11 cellular contexts compared by ENCODE assay signal in genomic region chr6:105428342-105428957, GRCh38. TPM values are rescaled to one million over a fixed set of nuclear protein-coding genes. Genes with fewer than 3 reads are reported as not detected.
DNase-seq lines count a peak whose midpoint lies in the region; ATAC-seq and TF ChIP-seq lines count a peak whose summit lies in the region.
"Had no signal": no experiment of that assay in that cellular context is flagged by ENCODE, and none has a peak within 500 bp of the region (broad histone marks: within the 10 kb centered on the region; RNA-seq: fewer than 3 reads in every experiment).

No MANE protein-coding gene starts in this region.

- no peak overlapping the region for H2BK12ac ChIP-seq in mesenchymal stem cell (ENCODE audit: low read length in 2 of 2)

- H2AK5ac ChIP-seq in mesenchymal stem cell (ENCODE audit: low read length, severe bottlenecking): no peak overlapping the region

- DNase-seq in heart left ventricle: no peak
- DNase-seq in left ventricle myocardium inferior: no peak
- DNase-seq in dermis blood vessel endothelial cell: peak; percentile 42
- DNase-seq in mesenchymal stem cell: peak; percentile 62
- no peak for DNase-seq in vagina (ENCODE audit: extremely low spot score in 2 of 2)
- no peak for DNase-seq in GM20000 (ENCODE audit: low spot score)
- no peak for DNase-seq in UCSD-AML1 (lab: John Stamatoyannopoulos, UW; ENCODE audit: unreplicated experiment)
- DNase-seq in SKM-1 (lab: John Stamatoyannopoulos, UW; ENCODE audit: unreplicated experiment): no peak
- DNase-seq: 8988T; activated CD4-positive, alpha-beta memory T cell treated with anti-CD3 and anti-CD28 coated beads, Interleukin-2, amount 10 ng/mL, durations not matched to agents 7 days and 5 days had no signal

- H3K4me1 ChIP-seq in heart left ventricle (peaks cover 0 to 9% (median 0%) of the 10 kb centered on the region in 12 donors), left ventricle myocardium inferior (peaks cover 10% of the 10 kb centered on the region), mesenchymal stem cell (ENCODE audit: control insufficient read depth, insufficient read depth, low read depth, low read length) (peaks cover 10% of the 10 kb centered on the region), vagina (peaks cover 9% of the 10 kb centered on the region)

- H3K36me3 ChIP-seq in heart left ventricle: no peaks in the 10 kb centered on the region
- H3K36me3 ChIP-seq in left ventricle myocardium inferior: no peaks in the 10 kb centered on the region
- no peaks in the 10 kb centered on the region for H3K36me3 ChIP-seq in mesenchymal stem cell (ENCODE audit: control insufficient read depth in 1 of 2, insufficient read depth in 2 of 2, low read depth in 1 of 2, low read length in 2 of 2)
- no peaks in the 10 kb centered on the region for H3K36me3 ChIP-seq in vagina

- no peak overlapping the region for H3K23ac ChIP-seq in mesenchymal stem cell (ENCODE audit: low read length in 2 of 2)

- H4K8ac ChIP-seq in mesenchymal stem cell (ENCODE audit: low read length): peak overlapping the region; percentile 38

- H2BK5ac ChIP-seq in mesenchymal stem cell (ENCODE audit: low read depth, low read length, poor library complexity, severe bottlenecking): no peak overlapping the region

- H3K27me3 ChIP-seq in heart left ventricle (no peaks in the 10 kb centered on the region), left ventricle myocardium inferior (ENCODE audit: low read depth) (no peaks in the 10 kb centered on the region), mesenchymal stem cell (ENCODE audit: control insufficient read depth in 1 of 2, insufficient read depth in 1 of 2, low read length in 2 of 2) (peaks cover 0 to 2% of the 10 kb centered on the region in 2 experiments), vagina (no peaks in the 10 kb centered on the region)

- peak overlapping the region; percentile 56 for H3K9ac ChIP-seq in mesenchymal stem cell (ENCODE audit: low read length)

- TF ChIP-seq CTCF in heart left ventricle (IDR thresholded peaks at IDR 0.05): no peak
- TF ChIP-seq CTCF in left ventricle myocardium inferior (IDR thresholded peaks at IDR 0.05; ENCODE audit: borderline replicate concordance): no peak
- TF ChIP-seq CTCF in vagina (IDR thresholded peaks at IDR 0.05): no peak
- no peak for TF ChIP-seq CTCF in GM20000 (IDR thresholded peaks at IDR 0.05; ENCODE audit: extremely low read depth, missing control alignments)

- H3K27ac ChIP-seq in heart left ventricle (no peak overlapping the region), left ventricle myocardium inferior (replicated peaks) (no peak overlapping the region), mesenchymal stem cell (ENCODE audit: low read length, poor library complexity, severe bottlenecking) (peak overlapping the region; percentile 86), vagina (peak overlapping the region; percentile 56)

- H4K91ac ChIP-seq in mesenchymal stem cell (ENCODE audit: low read length): no peak overlapping the region

- H2BK15ac ChIP-seq in mesenchymal stem cell (ENCODE audit: low read depth, poor library complexity, severe bottlenecking): no peak overlapping the region

- no peak overlapping the region for H2BK120ac ChIP-seq in mesenchymal stem cell (ENCODE audit: low read depth, low read length)

- no peak overlapping the region for H3K4ac ChIP-seq in mesenchymal stem cell (ENCODE audit: low read depth in 1 of 2, low read length in 2 of 2)

- 55 to 68% (median 61%) methylated on average over 5 of the region's 5 CpGs for WGBS in heart left ventricle, 4 donors
- 29% methylated on average over 5 of the region's 5 CpGs for WGBS in mesenchymal stem cell

- intact Hi-C loops in heart left ventricle (cut with DNase I) (loop anchor here in 3 of 10 donors (5.0 to 10.0 kb wide), 3 partner anchors 341 to 1136 kb away; no protein-coding TSS in a partner anchor), left ventricle myocardium inferior (cut with micrococcal nuclease) (loop anchor here (10.0 kb wide), 1 partner anchor 344 kb away; no protein-coding TSS in a partner anchor), vagina (cut with DNase I) (no loop called here)

- H3K9me3 ChIP-seq in heart left ventricle: no peaks in the 10 kb centered on the region
- no peaks in the 10 kb centered on the region for H3K9me3 ChIP-seq in left ventricle myocardium inferior (replicated peaks)
- no peaks in the 10 kb centered on the region for H3K9me3 ChIP-seq in mesenchymal stem cell (ENCODE audit: control insufficient read depth, low read length)
- H3K9me3 ChIP-seq in vagina: no peaks in the 10 kb centered on the region

- H3K4me3 ChIP-seq in heart left ventricle (no peak overlapping the region), left ventricle myocardium inferior (no peak overlapping the region), mesenchymal stem cell (ENCODE audit: insufficient read depth in 1 of 2, low read depth in 1 of 2, low read length in 2 of 2) (peak overlapping the region in 1 of 2 experiments; percentile 6), vagina (no peak overlapping the region)

- H3K4me2 ChIP-seq in mesenchymal stem cell (ENCODE audit: low read length, poor library complexity, severe bottlenecking): no peak overlapping the region

- TF ChIP-seq POLR2A in heart left ventricle (IDR thresholded peaks at IDR 0.05) (no peak), vagina (IDR thresholded peaks at IDR 0.05) (no peak)

- no peak overlapping the region for H3K18ac ChIP-seq in mesenchymal stem cell (ENCODE audit: low read depth in 1 of 2, low read length in 2 of 2)

- no peak overlapping the region for H3K14ac ChIP-seq in mesenchymal stem cell (ENCODE audit: low read length in 2 of 2)

- H2AFZ ChIP-seq in mesenchymal stem cell (ENCODE audit: low read depth, low read length): no peak overlapping the region

- ATAC-seq in heart left ventricle: peak in 3 of 4 donors; percentile 36 to 41 (median 36)
- ATAC-seq: SK-N-SH treated with all-trans-retinoic acid at 6 μM for 48 hours had no signal

- no peaks in the 10 kb centered on the region for H3K79me1 ChIP-seq in mesenchymal stem cell (replicated peaks; ENCODE audit: low read length, poor library complexity, severe bottlenecking)

RNA-seq across cellular contexts. Expression of gene PREP, which starts 25.6 kb away (rescaled TPM):
- 10 to 100 TPM; 15.8 to 35.9 (median 29.6) TPM for total RNA-seq in heart left ventricle
- polyA plus RNA-seq in heart left ventricle: 10 to 100 TPM; 13.1 to 33.2 TPM
- total RNA-seq in left ventricle myocardium inferior: 25.2 TPM
- total RNA-seq in dermis blood vessel endothelial cell: 20.3 and 34.7 TPM in 2 replicates
- polyA plus RNA-seq in mesenchymal stem cell (2013, experiment 1 of 2): 26.7 TPM
- 27.1 TPM for polyA plus RNA-seq in mesenchymal stem cell (2013, experiment 2 of 2)
- 19.2 TPM for total RNA-seq in vagina

Comparison
In these comparisons a context has a peak if more than half of its experiments do, and no peak if none do; other contexts are left out.
1. DNase-seq: peak in dermis blood vessel endothelial cell (single experiment) and mesenchymal stem cell (single experiment); none in heart left ventricle (0 of 5), left ventricle myocardium inferior (single experiment), vagina (0 of 2), GM20000 (single experiment), UCSD-AML1 (single experiment) and SKM-1 (single experiment).
2. H3K27ac ChIP-seq: peak in mesenchymal stem cell (single experiment) and vagina (single experiment); none in heart left ventricle (0 of 12) and left ventricle myocardium inferior (single experiment).